In the genomic region with DNA sequence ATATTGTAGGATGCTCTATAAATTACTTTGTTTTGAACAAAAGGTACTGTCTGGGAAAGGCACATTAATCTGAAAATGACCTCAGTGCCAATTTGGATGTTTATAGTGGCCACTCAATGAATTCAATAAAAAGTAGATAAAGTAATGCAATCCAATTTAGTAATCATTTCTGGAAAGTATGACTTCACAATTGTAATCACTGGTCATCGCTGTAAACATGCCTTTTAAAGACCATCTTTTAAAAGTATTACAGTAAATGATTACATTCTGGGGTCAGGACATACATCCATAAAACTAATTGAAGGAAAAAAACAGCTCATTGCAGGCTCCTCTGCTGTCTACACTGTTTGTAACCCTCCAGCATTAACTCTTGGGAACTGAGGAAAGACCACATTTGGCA, we compare ENCODE assay signal across 1 cellular context.
TF ChIP-seq lines count a peak whose summit lies in the region.

No MANE protein-coding gene starts in this region.

TF ChIP-seq in IMR-90, 13 proteins besides CTCF, POLR2A, EP300 and RAD21:
- no peak for TF ChIP-seq CEBPB (IDR thresholded peaks at IDR 0.05; ENCODE audit: low read depth, low read length)
- TF ChIP-seq FOS (IDR thresholded peaks at IDR 0.05; ENCODE audit: low read depth, low read length), result no peak
- TF ChIP-seq, protein P1, sequence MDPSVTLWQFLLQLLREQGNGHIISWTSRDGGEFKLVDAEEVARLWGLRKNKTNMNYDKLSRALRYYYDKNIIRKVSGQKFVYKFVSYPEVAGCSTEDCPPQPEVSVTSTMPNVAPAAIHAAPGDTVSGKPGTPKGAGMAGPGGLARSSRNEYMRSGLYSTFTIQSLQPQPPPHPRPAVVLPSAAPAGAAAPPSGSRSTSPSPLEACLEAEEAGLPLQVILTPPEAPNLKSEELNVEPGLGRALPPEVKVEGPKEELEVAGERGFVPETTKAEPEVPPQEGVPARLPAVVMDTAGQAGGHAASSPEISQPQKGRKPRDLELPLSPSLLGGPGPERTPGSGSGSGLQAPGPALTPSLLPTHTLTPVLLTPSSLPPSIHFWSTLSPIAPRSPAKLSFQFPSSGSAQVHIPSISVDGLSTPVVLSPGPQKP (IDR thresholded peaks at IDR 0.05; ENCODE audit: borderline replicate concordance, low read depth, low read length), result no peak
- TF ChIP-seq NFE2L2 (IDR thresholded peaks at IDR 0.05; ENCODE audit: low read depth, low read length), result no peak
- TF ChIP-seq RCOR1 (IDR thresholded peaks at IDR 0.05; ENCODE audit: insufficient replicate concordance, low read length), result no peak
- TF ChIP-seq CHD1 (IDR thresholded peaks at IDR 0.05; ENCODE audit: low read depth, low read length), result no peak
- TF ChIP-seq, protein P2, sequence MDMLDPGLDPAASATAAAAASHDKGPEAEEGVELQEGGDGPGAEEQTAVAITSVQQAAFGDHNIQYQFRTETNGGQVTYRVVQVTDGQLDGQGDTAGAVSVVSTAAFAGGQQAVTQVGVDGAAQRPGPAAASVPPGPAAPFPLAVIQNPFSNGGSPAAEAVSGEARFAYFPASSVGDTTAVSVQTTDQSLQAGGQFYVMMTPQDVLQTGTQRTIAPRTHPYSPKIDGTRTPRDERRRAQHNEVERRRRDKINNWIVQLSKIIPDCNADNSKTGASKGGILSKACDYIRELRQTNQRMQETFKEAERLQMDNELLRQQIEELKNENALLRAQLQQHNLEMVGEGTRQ (IDR thresholded peaks at IDR 0.05; ENCODE audit: low read depth, low read length), result no peak
- TF ChIP-seq MAFK (IDR thresholded peaks at IDR 0.05; ENCODE audit: low read depth, low read length), result no peak
- TF ChIP-seq BHLHE40 (IDR thresholded peaks at IDR 0.05; ENCODE audit: low read depth, low read length), result no peak
- TF ChIP-seq RFX5 (IDR thresholded peaks at IDR 0.05; ENCODE audit: low read depth, low read length), result no peak
- TF ChIP-seq SMC3 (IDR thresholded peaks at IDR 0.05; ENCODE audit: low read depth, low read length), result no peak
- no peak for TF ChIP-seq MAZ (IDR thresholded peaks at IDR 0.05; ENCODE audit: borderline replicate concordance, low read depth, low read length)
- no peak for TF ChIP-seq MXI1 (IDR thresholded peaks at IDR 0.05; ENCODE audit: borderline replicate concordance, low read depth, low read length)
